ENCODE assay signal across 8 cellular contexts in the genomic region with DNA sequence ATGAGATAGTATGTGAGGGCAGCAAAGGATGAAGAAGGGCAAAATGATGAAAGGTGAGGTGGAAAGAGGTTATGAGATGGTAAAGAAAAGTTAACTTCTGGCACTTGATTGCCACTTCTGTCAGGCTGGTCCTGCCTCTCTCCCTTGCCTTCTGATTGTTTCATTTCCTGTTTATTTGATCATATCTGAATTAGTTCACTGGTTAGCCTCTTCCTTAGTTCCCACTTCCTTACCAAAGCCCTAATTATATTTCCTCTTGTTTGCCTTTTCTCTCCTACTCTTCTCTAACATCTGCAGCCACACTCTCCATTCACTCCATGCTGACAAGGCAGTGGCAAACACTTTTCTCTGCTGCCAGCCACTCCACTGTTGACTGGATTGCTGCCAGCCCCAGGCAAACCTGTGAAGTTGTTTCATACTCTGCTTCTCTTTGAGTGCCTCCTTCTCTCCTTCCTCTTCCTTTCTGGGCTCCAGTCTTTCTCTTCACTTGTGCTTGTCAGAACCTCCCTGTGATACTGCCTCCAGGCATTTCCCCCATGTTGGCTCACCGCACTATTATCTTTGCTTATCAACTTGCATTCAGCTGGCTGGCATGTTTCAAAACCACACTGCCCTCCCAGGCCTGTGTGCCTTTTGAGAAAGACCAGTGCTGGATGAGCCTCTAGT. TPM values are rescaled to one million over a fixed set of nuclear protein-coding genes. Genes with fewer than 3 reads are reported as not detected.
DNase-seq lines count a peak whose midpoint lies in the region; ATAC-seq, FAIRE-seq and TF ChIP-seq lines count a peak whose summit lies in the region.
"Had no signal": no experiment of that assay in that cellular context is flagged by ENCODE, and none has a peak within 500 bp of the region (broad histone marks: within the 10 kb centered on the region; RNA-seq: fewer than 3 reads in every experiment).

No MANE protein-coding gene starts in this region.

- peak overlapping the region; percentile 4 to 83 (median 50) for H3K4me3 Mint-ChIP-seq in IgD-negative memory B cell
- peak overlapping the region; percentile 80 for H3K4me3 Mint-ChIP-seq in T-helper 17 cell

- CTCF ChIA-PET in endothelial cell of umbilical vein (lab: Charles Lee) = interaction anchor here (0.8 to 3.2 kb wide), 5 partner anchors 9 to 62 kb away, joined by 3 to 13 read pairs (median 5); a partner anchor contains a TSS

- DNase-seq in T-helper 17 cell = peak in 1 of 3 donors; percentile 11
- peak; percentile 69 for DNase-seq in endothelial cell of umbilical vein (ENCODE audit: low read depth, low spot score)
- DNase-seq in sciatic nerve (ENCODE audit: low spot score) = no peak
- DNase-seq in SK-N-DZ (ENCODE audit: low spot score) = no peak
- DNase-seq in ovary = no peak
- DNase-seq in NCI-H187 (lab: John Stamatoyannopoulos, UW) = no peak

- H2AFZ ChIP-seq in endothelial cell of umbilical vein (ENCODE audit: low read depth, low read length) = no peak overlapping the region

- no peaks in the 10 kb centered on the region for H3K9me3 Mint-ChIP-seq in IgD-negative memory B cell

- TF ChIP-seq CTCF in endothelial cell of umbilical vein (IDR thresholded peaks at IDR 0.05; ENCODE audit: extremely low read depth in 1 of 2, insufficient read depth in 1 of 2, low read depth in 1 of 2, low read length in 2 of 2) = no peak
- TF ChIP-seq CTCF in ovary (IDR thresholded peaks at IDR 0.05) = no peak

- peak; percentile 94 for FAIRE-seq in endothelial cell of umbilical vein (lab: Jason Lieb, UNC)

- no peaks in the 10 kb centered on the region for H3K9me1 ChIP-seq in endothelial cell of umbilical vein (replicated peaks; ENCODE audit: control insufficient read depth, extremely low read depth, insufficient read depth, low read length)

- no peaks in the 10 kb centered on the region for H3K9me3 ChIP-seq in T-helper 17 cell (ENCODE audit: control insufficient read depth, low read length, poor library complexity, severe bottlenecking)
- no peaks in the 10 kb centered on the region for H3K9me3 ChIP-seq in endothelial cell of umbilical vein (replicated peaks; ENCODE audit: control insufficient read depth, insufficient read depth, low read length)
- no peaks in the 10 kb centered on the region for H3K9me3 ChIP-seq in ovary

- intact Hi-C loops in endothelial cell of umbilical vein (cut with micrococcal nuclease) (loop anchor here (1.0 to 2.0 kb wide), 6 partner anchors 8 to 129 kb away; a partner anchor contains a TSS), sciatic nerve (cut with DNase I) (no loop called here), ovary (cut with DNase I) (no loop called here)

- ATAC-seq in T-helper 17 cell (peak; percentile 73), sciatic nerve (peak; percentile 48)

- H3K9ac ChIP-seq in endothelial cell of umbilical vein (replicated peaks; ENCODE audit: extremely low read depth, insufficient read depth, low read length) = peak overlapping the region; percentile 19

- WGBS in ovary, 3 donors = 14 to 54% (median 22%) methylated on average over 1 of the region's 1 CpG

- dilution Hi-C loops in endothelial cell of umbilical vein (cut with MboI; ENCODE audit: extremely low pct_ligation_motif_present, low sequenced_read_pairs) = loop anchor here (10.0 kb wide), 1 partner anchor 123 kb away; no protein-coding TSS in a partner anchor

- H3K27ac ChIP-seq in endothelial cell of umbilical vein (ENCODE audit: insufficient read depth, low read depth, low read length) (peak overlapping the region; percentile 77), ovary (no peak overlapping the region)

- peaks cover 15% of the 10 kb centered on the region for H3K36me3 Mint-ChIP-seq in IgD-negative memory B cell
- peaks cover 21% of the 10 kb centered on the region for H3K36me3 Mint-ChIP-seq in T-helper 17 cell (ENCODE audit: low read depth)

- POLR2A ChIA-PET in endothelial cell of umbilical vein (lab: Charles Lee) = no interaction called here

- H3K4me1 Mint-ChIP-seq in IgD-negative memory B cell = peaks cover 10 to 23% (median 16%) of the 10 kb centered on the region in 3 donors
- peaks cover 75% of the 10 kb centered on the region for H3K4me1 Mint-ChIP-seq in T-helper 17 cell

- H3K4me3 ChIP-seq in endothelial cell of umbilical vein (replicated peaks in 1 of 3; ENCODE audit: insufficient read depth in 1 of 3, low read depth in 1 of 3, low read length in 3 of 3) (peak overlapping the region in 1 of 3 experiments; percentile 20), ovary (no peak overlapping the region)

- no peak for TF ChIP-seq EP300 in ovary (IDR thresholded peaks at IDR 0.05)

- H3K36me3 ChIP-seq in endothelial cell of umbilical vein (ENCODE audit: control insufficient read depth in 2 of 2, extremely low read depth in 1 of 2, insufficient read depth in 2 of 2, low read length in 2 of 2) (peaks cover 27 to 31% of the 10 kb centered on the region in 2 experiments), ovary (no peaks in the 10 kb centered on the region)

- TF ChIP-seq POLR2A in endothelial cell of umbilical vein (IDR thresholded peaks at IDR 0.05; ENCODE audit: low read depth, low read length) (peak; percentile 68), ovary (IDR thresholded peaks at IDR 0.05) (no peak)

- H3K27me3 ChIP-seq in endothelial cell of umbilical vein (ENCODE audit: control insufficient read depth in 2 of 2, insufficient read depth in 2 of 2, low read length in 2 of 2) (no peaks in the 10 kb centered on the region), ovary (no peaks in the 10 kb centered on the region)

- peak overlapping the region; percentile 1 to 91 (median 10) for H3K27ac Mint-ChIP-seq in IgD-negative memory B cell
- H3K27ac Mint-ChIP-seq in T-helper 17 cell = peak overlapping the region; percentile 84

- peak overlapping the region; percentile 74 for H3K4me2 ChIP-seq in endothelial cell of umbilical vein (ENCODE audit: insufficient read depth, low read length)

- H4K20me1 ChIP-seq in endothelial cell of umbilical vein (replicated peaks; ENCODE audit: control insufficient read depth, extremely low read depth, insufficient read depth, low read length) = no peaks in the 10 kb centered on the region

- no TSS peak for BruUV-seq in endothelial cell of umbilical vein (replicated peaks; lab: Mats Ljungman, UMichigan)

- H3K27me3 Mint-ChIP-seq in IgD-negative memory B cell (no peaks in the 10 kb centered on the region), T-helper 17 cell (no peaks in the 10 kb centered on the region)

- H3K4me1 ChIP-seq in endothelial cell of umbilical vein (ENCODE audit: control insufficient read depth, extremely low read depth, insufficient read depth, low read length) = peaks cover 28% of the 10 kb centered on the region
- H3K4me1 ChIP-seq in ovary (ENCODE audit: insufficient read depth) = no peaks in the 10 kb centered on the region

- peaks cover 29% of the 10 kb centered on the region for H3K79me2 ChIP-seq in endothelial cell of umbilical vein (ENCODE audit: control insufficient read depth, insufficient read depth, low read length)

RNA-seq across cellular contexts. Expression of a gene that starts 8.1 kb away (rescaled TPM):
- polyA plus RNA-seq in IgD-negative memory B cell (37.6 TPM), endothelial cell of umbilical vein (232 and 245 TPM in 2 replicates), ovary (10 to 100 TPM in 1 of 2 donors, 1 to 10 TPM in 1; 8.5 to 23.0 TPM)
- total RNA-seq in T-helper 17 cell (100 to 1,000 TPM in 1 of 2 donors, 10 to 100 TPM in 1; 79.8 to 127 TPM), endothelial cell of umbilical vein (189 and 271 TPM in 2 replicates), sciatic nerve (34.2 TPM), ovary (1 to 10 TPM; 3.4 to 9.2 (median 7.1) TPM)
- polyA plus RNA-seq in endothelial cell of umbilical vein (2011; cell fraction: cytosol; rRNA removed) = 243 and 281 TPM in 2 replicates
- polyA plus RNA-seq in endothelial cell of umbilical vein (2011; cell fraction: nucleus; rRNA removed) = 247 and 283 TPM in 2 replicates
- 185 and 262 TPM in 2 replicates for polyA plus RNA-seq in endothelial cell of umbilical vein (2012)
- polyA minus RNA-seq in endothelial cell of umbilical vein = 189 and 212 TPM in 2 replicates
- 97.0 TPM for polyA minus RNA-seq in endothelial cell of umbilical vein (2011; cell fraction: cytosol; rRNA and poly(A)+ RNA removed)
- polyA minus RNA-seq in endothelial cell of umbilical vein (2011; cell fraction: nucleus; rRNA and poly(A)+ RNA removed) = 95.2 and 95.7 TPM in 2 replicates
- 118 and 121 TPM in 2 replicates for polyA plus RNA-seq in SK-N-DZ (2014; cell fraction: cytosol; rRNA removed)
- polyA plus RNA-seq in SK-N-DZ (2014; cell fraction: nucleus; rRNA removed) = 105 and 108 TPM in 2 replicates

RNA-seq across cellular contexts. Expression of a gene that starts 16.1 kb away (rescaled TPM):
- polyA plus RNA-seq in IgD-negative memory B cell = 63.7 TPM
- 10 to 100 TPM; 58.5 to 58.9 TPM for total RNA-seq in T-helper 17 cell
- 28.6 and 33.6 TPM in 2 replicates for total RNA-seq in endothelial cell of umbilical vein
- polyA plus RNA-seq in endothelial cell of umbilical vein = 52.5 and 58.6 TPM in 2 replicates
- 33.8 and 34.5 TPM in 2 replicates for polyA plus RNA-seq in endothelial cell of umbilical vein (2011; cell fraction: cytosol; rRNA removed)
- 98.7 and 120 TPM in 2 replicates for polyA plus RNA-seq in endothelial cell of umbilical vein (2011; cell fraction: nucleus; rRNA removed)
- polyA plus RNA-seq in endothelial cell of umbilical vein (2012) = 19.1 and 21.5 TPM in 2 replicates
- 65.1 and 69.4 TPM in 2 replicates for polyA minus RNA-seq in endothelial cell of umbilical vein
- polyA minus RNA-seq in endothelial cell of umbilical vein (2011; cell fraction: cytosol; rRNA and poly(A)+ RNA removed) = 21.2 TPM
- 26.2 and 28.5 TPM in 2 replicates for polyA minus RNA-seq in endothelial cell of umbilical vein (2011; cell fraction: nucleus; rRNA and poly(A)+ RNA removed)
- total RNA-seq in sciatic nerve = 33.0 TPM
- polyA plus RNA-seq in SK-N-DZ (2014; cell fraction: cytosol; rRNA removed) = 27.7 and 34.4 TPM in 2 replicates
- 78.2 and 122 TPM in 2 replicates for polyA plus RNA-seq in SK-N-DZ (2014; cell fraction: nucleus; rRNA removed)
- 10 to 100 TPM; 11.8 to 32.0 (median 24.2) TPM for total RNA-seq in ovary
- 10 to 100 TPM; 29.7 to 32.9 TPM for polyA plus RNA-seq in ovary

RNA-seq across cellular contexts. Expression of a gene that starts 22.3 kb away (rescaled TPM):
- 143 TPM for polyA plus RNA-seq in IgD-negative memory B cell
- 100 to 1,000 TPM in 1 of 2 donors, 10 to 100 TPM in 1; 89.6 to 113 TPM for total RNA-seq in T-helper 17 cell
- 227 and 231 TPM in 2 replicates for total RNA-seq in endothelial cell of umbilical vein
- polyA plus RNA-seq in endothelial cell of umbilical vein = 304 and 387 TPM in 2 replicates
- 305 and 349 TPM in 2 replicates for polyA plus RNA-seq in endothelial cell of umbilical vein (2011; cell fraction: cytosol; rRNA removed)
- polyA plus RNA-seq in endothelial cell of umbilical vein (2011; cell fraction: nucleus; rRNA removed) = 233 and 254 TPM in 2 replicates
- polyA plus RNA-seq in endothelial cell of umbilical vein (2012) = 177 and 248 TPM in 2 replicates
- 232 and 271 TPM in 2 replicates for polyA minus RNA-seq in endothelial cell of umbilical vein
- polyA minus RNA-seq in endothelial cell of umbilical vein (2011; cell fraction: cytosol; rRNA and poly(A)+ RNA removed) = 103 TPM
- 39.2 and 46.9 TPM in 2 replicates for polyA minus RNA-seq in endothelial cell of umbilical vein (2011; cell fraction: nucleus; rRNA and poly(A)+ RNA removed)
- 68.0 TPM for total RNA-seq in sciatic nerve
- polyA plus RNA-seq in SK-N-DZ (2014; cell fraction: cytosol; rRNA removed) = 57.8 and 328 TPM in 2 replicates
- 69.4 and 244 TPM in 2 replicates for polyA plus RNA-seq in SK-N-DZ (2014; cell fraction: nucleus; rRNA removed)
- total RNA-seq in ovary = 100 to 1,000 TPM; 141 to 172 (median 159) TPM
- 100 to 1,000 TPM; 182 to 292 TPM for polyA plus RNA-seq in ovary

RNA-seq across cellular contexts. Expression of a gene that starts 22.7 kb away (rescaled TPM):
- polyA plus RNA-seq in IgD-negative memory B cell (50.8 TPM), endothelial cell of umbilical vein (84.5 and 100 TPM in 2 replicates), ovary (10 to 100 TPM; 38.1 to 39.4 TPM)
- total RNA-seq in T-helper 17 cell (10 to 100 TPM; 48.9 to 55.3 TPM), endothelial cell of umbilical vein (39.1 and 41.8 TPM in 2 replicates), sciatic nerve (38.8 TPM), ovary (10 to 100 TPM; 31.8 to 68.8 (median 37.6) TPM)
- 35.7 and 37.7 TPM in 2 replicates for polyA plus RNA-seq in endothelial cell of umbilical vein (2011; cell fraction: cytosol; rRNA removed)
- polyA plus RNA-seq in endothelial cell of umbilical vein (2011; cell fraction: nucleus; rRNA removed) = 183 and 209 TPM in 2 replicates
- polyA plus RNA-seq in endothelial cell of umbilical vein (2012) = 23.6 and 23.8 TPM in 2 replicates
- 58.4 and 63.1 TPM in 2 replicates for polyA minus RNA-seq in endothelial cell of umbilical vein
- 24.2 TPM for polyA minus RNA-seq in endothelial cell of umbilical vein (2011; cell fraction: cytosol; rRNA and poly(A)+ RNA removed)
- 63.4 and 65.6 TPM in 2 replicates for polyA minus RNA-seq in endothelial cell of umbilical vein (2011; cell fraction: nucleus; rRNA and poly(A)+ RNA removed)
- polyA plus RNA-seq in SK-N-DZ (2014; cell fraction: cytosol; rRNA removed) = 64.1 and 70.6 TPM in 2 replicates
- 217 and 251 TPM in 2 replicates for polyA plus RNA-seq in SK-N-DZ (2014; cell fraction: nucleus; rRNA removed)

RNA-seq across cellular contexts. Expression of a gene that starts 28.0 kb away (rescaled TPM):
- polyA plus RNA-seq in IgD-negative memory B cell = 0.19 TPM
- total RNA-seq in T-helper 17 cell = under 1 TPM; 0.47 TPM
- 1.2 and 1.8 TPM in 2 replicates for total RNA-seq in endothelial cell of umbilical vein
- 0.12 TPM in 1 of 2 replicates, not detected in the other for polyA plus RNA-seq in endothelial cell of umbilical vein
- 0.11 and 0.18 TPM in 2 replicates for polyA plus RNA-seq in endothelial cell of umbilical vein (2011; cell fraction: cytosol; rRNA removed)
- not detected in 2 replicates for polyA plus RNA-seq in endothelial cell of umbilical vein (2011; cell fraction: nucleus; rRNA removed)
- polyA plus RNA-seq in endothelial cell of umbilical vein (2012) = 0.55 and 0.91 TPM in 2 replicates
- 0.30 TPM in 1 of 2 replicates, not detected in the other for polyA minus RNA-seq in endothelial cell of umbilical vein
- polyA minus RNA-seq in endothelial cell of umbilical vein (2011; cell fraction: cytosol; rRNA and poly(A)+ RNA removed) = not detected
- not detected in 2 replicates for polyA minus RNA-seq in endothelial cell of umbilical vein (2011; cell fraction: nucleus; rRNA and poly(A)+ RNA removed)
- total RNA-seq in sciatic nerve = 0.71 TPM
- polyA plus RNA-seq in SK-N-DZ (2014; cell fraction: cytosol; rRNA removed) = not detected in 2 replicates
- not detected in 2 replicates for polyA plus RNA-seq in SK-N-DZ (2014; cell fraction: nucleus; rRNA removed)
- under 1 TPM in 5 of 7 donors, not detected in 2; 0.20 to 0.75 (median 0.53) TPM for total RNA-seq in ovary
- polyA plus RNA-seq in ovary = under 1 TPM in 1 of 2 donors, not detected in 1; 0.06 TPM
- total RNA-seq: NCI-H460 had no signal
